In genomic region chr1:241411776-241412338, GRCh38 we compare ENCODE assay signal across 16 cellular contexts. TPM values are rescaled to one million over a fixed set of nuclear protein-coding genes. Genes with fewer than 3 reads are reported as not detected.
A peak's percentile ranks its signal among the peaks of the same experiment; 100 is the strongest.
DNase-seq lines count a peak whose midpoint lies in the region; ATAC-seq, FAIRE-seq and TF ChIP-seq lines count a peak whose summit lies in the region.
"Had no signal": no experiment of that assay in that cellular context is flagged by ENCODE, and none has a peak within 500 bp of the region (broad histone marks: within the 10 kb centered on the region; RNA-seq: fewer than 3 reads in every experiment).

No MANE protein-coding gene starts in this region.

- no peaks in the 10 kb centered on the region for H3K36me3 Mint-ChIP-seq in activated CD4-positive, alpha-beta T cell treated with anti-CD3 and anti-CD28 coated beads, Interleukin-2, amount 10 ng/mL, durations not matched to agents 24 days and 14 days (ENCODE audit: low read depth)
- no peaks in the 10 kb centered on the region for H3K36me3 Mint-ChIP-seq in activated CD8-positive, alpha-beta T cell treated with anti-CD3 and anti-CD28 coated beads for 36 hours (ENCODE audit: low read depth)
- H3K36me3 Mint-ChIP-seq: CD8-positive, alpha-beta T cell had no signal

- CTCF ChIA-PET in activated CD8-positive, alpha-beta T cell treated with anti-CD3 and anti-CD28 coated beads for 36 hours (lab: Charles Lee), result no interaction called here

- POLR2A ChIA-PET in activated CD8-positive, alpha-beta T cell treated with anti-CD3 and anti-CD28 coated beads for 36 hours (lab: Charles Lee), result no interaction called here

- no peak for ATAC-seq in activated CD8-positive, alpha-beta T cell treated with anti-CD3 and anti-CD28 coated beads for 36 hours
- ATAC-seq: A549; CD8-positive, alpha-beta T cell had no signal

- no peaks in the 10 kb centered on the region for H3K4me1 Mint-ChIP-seq in activated CD4-positive, alpha-beta T cell treated with anti-CD3 and anti-CD28 coated beads, Interleukin-2, amount 10 ng/mL, durations not matched to agents 24 days and 14 days
- H3K4me1 Mint-ChIP-seq in activated CD8-positive, alpha-beta T cell treated with anti-CD3 and anti-CD28 coated beads for 36 hours (ENCODE audit: low read depth), result no peaks in the 10 kb centered on the region
- H3K4me1 Mint-ChIP-seq: B cell had no signal

- no peaks in the 10 kb centered on the region for H3K27me3 Mint-ChIP-seq in activated CD4-positive, alpha-beta T cell treated with anti-CD3 and anti-CD28 coated beads, Interleukin-2, amount 10 ng/mL, durations not matched to agents 24 days and 14 days
- peaks cover 2% of the 10 kb centered on the region for H3K27me3 Mint-ChIP-seq in activated CD8-positive, alpha-beta T cell treated with anti-CD3 and anti-CD28 coated beads for 36 hours

- H3K4me3 Mint-ChIP-seq in activated CD4-positive, alpha-beta T cell treated with anti-CD3 and anti-CD28 coated beads, Interleukin-2, amount 10 ng/mL, durations not matched to agents 24 days and 14 days, result no peak overlapping the region
- no peak overlapping the region for H3K4me3 Mint-ChIP-seq in activated CD8-positive, alpha-beta T cell treated with anti-CD3 and anti-CD28 coated beads for 36 hours
- H3K4me3 Mint-ChIP-seq: B cell; CD8-positive, alpha-beta T cell had no signal

- H3K27ac Mint-ChIP-seq in activated CD4-positive, alpha-beta T cell treated with anti-CD3 and anti-CD28 coated beads, Interleukin-2, amount 10 ng/mL, durations not matched to agents 24 days and 14 days, result no peak overlapping the region
- H3K27ac Mint-ChIP-seq in activated CD8-positive, alpha-beta T cell treated with anti-CD3 and anti-CD28 coated beads for 36 hours, result no peak overlapping the region
- H3K27ac Mint-ChIP-seq: B cell; CD8-positive, alpha-beta T cell had no signal

- FAIRE-seq in kidney (lab: Jason Lieb, UNC), result no peak
- no peak for FAIRE-seq in GM12891 (lab: Jason Lieb, UNC)
- FAIRE-seq: A549, D721Med had no signal

- H3K9me3 ChIP-seq in kidney (ENCODE audit: control insufficient read depth in 1 of 2, low read length in 2 of 2), result no peaks in the 10 kb centered on the region
- H3K9me3 ChIP-seq: A549 had no signal

- no peak overlapping the region for H3K9ac ChIP-seq in kidney (ENCODE audit: low read length in 2 of 2)

- intact Hi-C loops in kidney (cut with DNase I), result no loop called here
- intact Hi-C loops in activated CD4-positive, alpha-beta T cell treated with anti-CD3 and anti-CD28 coated beads, Interleukin-2, amount 10 ng/mL, durations not matched to agents 24 days and 14 days (cut with micrococcal nuclease), result no loop called here
- intact Hi-C loops in activated CD8-positive, alpha-beta T cell treated with anti-CD3 and anti-CD28 coated beads for 36 hours (cut with micrococcal nuclease), result no loop called here

- H3K9me3 Mint-ChIP-seq in activated CD4-positive, alpha-beta T cell treated with anti-CD3 and anti-CD28 coated beads, Interleukin-2, amount 10 ng/mL, durations not matched to agents 24 days and 14 days, result no peaks in the 10 kb centered on the region
- no peaks in the 10 kb centered on the region for H3K9me3 Mint-ChIP-seq in activated CD8-positive, alpha-beta T cell treated with anti-CD3 and anti-CD28 coated beads for 36 hours
- H3K9me3 Mint-ChIP-seq: CD8-positive, alpha-beta T cell had no signal

- H3K4me1 ChIP-seq in kidney (ENCODE audit: control insufficient read depth in 1 of 2, insufficient read depth in 1 of 2, low read depth in 1 of 2, low read length in 2 of 2), result no peaks in the 10 kb centered on the region
- H3K4me1 ChIP-seq: A549 had no signal

- no peak overlapping the region for H3K27ac ChIP-seq in kidney (ENCODE audit: low read depth in 2 of 2, low read length in 2 of 2)
- H3K27ac ChIP-seq: A549, HL-60 had no signal

- no peak for TF ChIP-seq CTCF in kidney (IDR thresholded peaks at IDR 0.05; ENCODE audit: borderline replicate concordance, extremely low read depth, insufficient read depth)
- TF ChIP-seq CTCF in activated CD8-positive, alpha-beta T cell treated with anti-CD3 and anti-CD28 coated beads for 36 hours (IDR thresholded peaks at IDR 0.05), result no peak

- H3K36me3 ChIP-seq in kidney (ENCODE audit: control insufficient read depth in 1 of 2, insufficient read depth in 2 of 2, low read length in 2 of 2), result no peaks in the 10 kb centered on the region

- DNase-seq in AG08395 (ENCODE audit: low spot score) (peak; percentile 5), ELR (ENCODE audit: low read depth) (peak; percentile 34), RPMI7951 (ENCODE audit: low read depth) (peak; percentile 92), fibroblast of gingiva (ENCODE audit: low read depth) (peak; percentile 92), kidney (no peak), GM12891 (ENCODE audit: insufficient read length, low spot score) (no peak)
- no peak for DNase-seq in activated CD4-positive, alpha-beta T cell treated with anti-CD3 and anti-CD28 coated beads, Interleukin-2, amount 10 ng/mL, durations not matched to agents 24 days and 14 days
- no peak for DNase-seq in activated CD8-positive, alpha-beta T cell treated with anti-CD3 and anti-CD28 coated beads for 36 hours
- DNase-seq: CD8-positive, alpha-beta T cell; DND-41; Karpas-422; SHP77 treated with DMSO at 0.1 percent for 48 hours had no signal

- no peak overlapping the region for H3K4me3 ChIP-seq in kidney (ENCODE audit: low read length in 2 of 2)
- H3K4me3 ChIP-seq: A549 had no signal

- no peak for TF ChIP-seq POLR2A in GM12891 (IDR thresholded peaks at IDR 0.05; ENCODE audit: low read depth, low read length)

TF ChIP-seq in GM12891, 5 proteins besides CTCF, POLR2A, EP300 and RAD21:
- no peak for TF ChIP-seq TAF1 (IDR thresholded peaks at IDR 0.05; ENCODE audit: low read depth, low read length)
- TF ChIP-seq POLR2AphosphoS5 (IDR thresholded peaks at IDR 0.05; ENCODE audit: low read depth, low read length), result no peak
- TF ChIP-seq POU2F2 (IDR thresholded peaks at IDR 0.05; ENCODE audit: low read depth, low read length), result no peak
- TF ChIP-seq PAX5 (IDR thresholded peaks at IDR 0.05; ENCODE audit: insufficient read depth, low read length, severe bottlenecking), result no peak
- no peak for TF ChIP-seq SPI1 (IDR thresholded peaks at IDR 0.05; ENCODE audit: low read depth, low read length)
TF ChIP-seq in GM12891: peak in this region for 0.

RNA-seq across cellular contexts. Expression of gene RGS7, which starts 54.9 kb away (rescaled TPM):
- not detected in 2 replicates for total RNA-seq in RPMI7951 (2014; rRNA removed; shearing (Covaris generic))
- total RNA-seq in kidney, result not detected
- polyA plus RNA-seq in kidney (ENCODE audit: insufficient read depth, low read depth, low replicate concordance), result 3.6 TPM
- total RNA-seq in activated CD4-positive, alpha-beta T cell treated with anti-CD3 and anti-CD28 coated beads, Interleukin-2, amount 10 ng/mL, durations not matched to agents 24 days and 14 days, result not detected in 2 replicates
- not detected for polyA plus RNA-seq in GM12891 (2012; ENCODE audit: low read depth, missing spikeins)
- total RNA-seq in activated CD8-positive, alpha-beta T cell treated with anti-CD3 and anti-CD28 coated beads for 36 hours, result not detected
- total RNA-seq: CD8-positive, alpha-beta T cell had no signal

Comparison
In these comparisons a context has a peak if more than half of its experiments do, and no peak if none do; other contexts are left out.
1. DNase-seq: peak in AG08395 (single experiment), ELR (single experiment), RPMI7951 (single experiment) and fibroblast of gingiva (single experiment); none in kidney (single experiment), activated CD4-positive, alpha-beta T cell treated with anti-CD3 and anti-CD28 coated beads, Interleukin-2, amount 10 ng/mL, durations not matched to agents 24 days and 14 days (single experiment), GM12891 (single experiment) and activated CD8-positive, alpha-beta T cell treated with anti-CD3 and anti-CD28 coated beads for 36 hours (single experiment).